9 cellular contexts compared by ENCODE assay signal in genomic region chr4:10019521-10020051, GRCh38. TPM values are rescaled to one million over a fixed set of nuclear protein-coding genes. Genes with fewer than 3 reads are reported as not detected.
DNase-seq lines count a peak whose midpoint lies in the region; ATAC-seq, FAIRE-seq and TF ChIP-seq lines count a peak whose summit lies in the region.
"Had no signal": no experiment of that assay in that cellular context is flagged by ENCODE, and none has a peak within 500 bp of the region (broad histone marks: within the 10 kb centered on the region; RNA-seq: fewer than 3 reads in every experiment).

No MANE protein-coding gene starts in this region.

- 57 to 75% (median 70%) methylated on average over 3 to 9 of the region's 9 CpGs for WGBS in adrenal gland, 4 donors

- intact Hi-C loops in adrenal gland (cut with DNase I), result loop anchor here (5.0 to 10.0 kb wide), 6 partner anchors 43 to 325 kb away; no protein-coding TSS in a partner anchor

- no peaks in the 10 kb centered on the region for H4K20me1 ChIP-seq in keratinocyte (ENCODE audit: control insufficient read depth, extremely low read depth, insufficient read depth, low read length)

- DNase-seq in DMS79 treated with DMSO at 0.1 percent for 48 hours (lab: John Stamatoyannopoulos, UW), result peak; percentile 5
- no peak for DNase-seq in DMS79 (lab: John Stamatoyannopoulos, UW)
- DNase-seq in adrenal gland, result peak in 4 of 7 donors; percentile 31 to 41 (median 38)
- DNase-seq in keratinocyte (ENCODE audit: low read depth, low spot score), result no peak
- DNase-seq in iPS-NIHi11 (ENCODE audit: low spot score), result no peak
- DNase-seq in stimulated activated CD4-positive, alpha-beta T cell treated with anti-CD3 and anti-CD28 coated beads, Interleukin-12 subunit alpha, Interleukin-12 subunit beta, amount 100 ng/mL, for 4 hours, result no peak

- H3K4me2 ChIP-seq in keratinocyte (ENCODE audit: control insufficient read depth, extremely low read depth, insufficient read depth, low read depth, low read length), result peak overlapping the region; percentile 96

- peak overlapping the region; percentile 84 for H3K9ac ChIP-seq in keratinocyte (ENCODE audit: control insufficient read depth, extremely low read depth, insufficient read depth, low read length)
- peak overlapping the region in 4 of 5 donors; percentile 63 to 75 (median 67) for H3K9ac ChIP-seq in subcutaneous abdominal adipose tissue (ENCODE audit: low read length in 5 of 5)

- no peaks in the 10 kb centered on the region for H3K36me3 ChIP-seq in adrenal gland (replicated peaks in 1 of 2)
- peaks cover 2 to 29% of the 10 kb centered on the region in 2 experiments for H3K36me3 ChIP-seq in keratinocyte (ENCODE audit: control insufficient read depth in 2 of 2, extremely low read depth in 1 of 2, insufficient read depth in 2 of 2, low read length in 2 of 2)
- no peaks in the 10 kb centered on the region for H3K36me3 ChIP-seq in subcutaneous abdominal adipose tissue (ENCODE audit: control insufficient read depth in 5 of 5, insufficient read depth in 5 of 5, low read length in 5 of 5)

- peaks cover 12 to 17% of the 10 kb centered on the region in 2 donors for H3K4me1 ChIP-seq in adrenal gland (replicated peaks in 1 of 2)
- peaks cover 43% of the 10 kb centered on the region for H3K4me1 ChIP-seq in keratinocyte (ENCODE audit: control insufficient read depth, extremely low read depth, insufficient read depth, low read length)
- H3K4me1 ChIP-seq in subcutaneous abdominal adipose tissue (ENCODE audit: control insufficient read depth in 5 of 5, insufficient read depth in 5 of 5, low read length in 5 of 5), result peaks cover 2 to 65% (median 42%) of the 10 kb centered on the region in 5 donors

- no peak for FAIRE-seq in keratinocyte (lab: Jason Lieb, UNC)
- FAIRE-seq: A204.1 had no signal

- H3K4me3 ChIP-seq in adrenal gland, result peak overlapping the region in 2 of 4 donors; percentile 43 to 47
- peak overlapping the region; percentile 44 to 89 (median 77) for H3K4me3 ChIP-seq in keratinocyte (ENCODE audit: control insufficient read depth in 2 of 3, extremely low read depth in 1 of 3, insufficient read depth in 2 of 3, low read depth in 1 of 3, low read length in 3 of 3)
- H3K4me3 ChIP-seq in subcutaneous abdominal adipose tissue (ENCODE audit: low read depth in 1 of 5, low read length in 5 of 5), result peak overlapping the region; percentile 49 to 74 (median 69)

- no peak overlapping the region for H2AFZ ChIP-seq in keratinocyte (ENCODE audit: control insufficient read depth, low read length)

- no peak for TF ChIP-seq CTCF in adrenal gland (IDR thresholded peaks at IDR 0.05)
- TF ChIP-seq CTCF in keratinocyte (optimal IDR thresholded peaks at IDR 0.05 in 1 of 3, IDR thresholded peaks at IDR 0.05 in 1 of 3, conservative IDR thresholded peaks at IDR 0.05 in 1 of 3; ENCODE audit: extremely low read depth in 1 of 3, insufficient read depth in 2 of 3, low read length in 3 of 3), result no peak

- peaks cover 30% of the 10 kb centered on the region for H3K79me2 ChIP-seq in keratinocyte (ENCODE audit: control insufficient read depth, insufficient read depth, low read length)

- H3K27ac ChIP-seq in adrenal gland (peak overlapping the region; percentile 47 to 95 (median 87)), keratinocyte (ENCODE audit: control insufficient read depth, insufficient read depth, low read length) (peak overlapping the region; percentile 89), subcutaneous abdominal adipose tissue (ENCODE audit: low read depth, low read length) (peak overlapping the region; percentile 84)

- no peak for ATAC-seq in GM21423 (IDR thresholded peaks at IDR 0.05; ENCODE audit: unreplicated experiment)

- no peaks in the 10 kb centered on the region for H3K9me3 ChIP-seq in adrenal gland (replicated peaks in 1 of 3)
- H3K9me3 ChIP-seq in keratinocyte (ENCODE audit: control insufficient read depth, low read depth, low read length), result no peaks in the 10 kb centered on the region
- no peaks in the 10 kb centered on the region for H3K9me3 ChIP-seq in subcutaneous abdominal adipose tissue (ENCODE audit: control insufficient read depth in 5 of 5, low read length in 5 of 5)

- dilution Hi-C loops in keratinocyte (cut with MboI; ENCODE audit: extremely low pct_ligation_motif_present, low sequenced_read_pairs), result no loop called here

- TF ChIP-seq POLR2A in adrenal gland (IDR thresholded peaks at IDR 0.05), result no peak

- no peaks in the 10 kb centered on the region for H3K9me1 ChIP-seq in keratinocyte (ENCODE audit: control insufficient read depth, extremely low read depth, insufficient read depth, low read length)

- H3K27me3 ChIP-seq in adrenal gland (no peaks in the 10 kb centered on the region), keratinocyte (ENCODE audit: control insufficient read depth, extremely low read depth, insufficient read depth, low read length) (no peaks in the 10 kb centered on the region), subcutaneous abdominal adipose tissue (ENCODE audit: control insufficient read depth in 5 of 5, insufficient read depth in 4 of 5, low read length in 5 of 5) (peaks cover 0 to 4% (median 0%) of the 10 kb centered on the region in 5 donors)

RNA-seq across cellular contexts. Expression of gene SLC2A9, which starts 1.7 kb away (rescaled TPM):
- 10 to 100 TPM in 5 of 8 donors, 1 to 10 TPM in 3; 6.7 to 16.6 (median 12.8) TPM for total RNA-seq in adrenal gland
- polyA plus RNA-seq in adrenal gland (1 to 10 TPM; 1.8 to 7.8 (median 2.1) TPM), keratinocyte (37.3 to 44.3 TPM (median 43.5 TPM) in 3 replicates)
- 8.9 TPM for polyA plus RNA-seq in keratinocyte (2011; ENCODE audit: low read depth)
- 34.4 and 43.5 TPM in 2 replicates for polyA plus RNA-seq in keratinocyte (2011; cell fraction: cytosol; rRNA removed)
- polyA plus RNA-seq in keratinocyte (2011; cell fraction: nucleus; rRNA removed), result 71.8 and 91.0 TPM in 2 replicates
- 11.5 and 33.7 TPM in 2 replicates for polyA plus RNA-seq in keratinocyte (2012; ENCODE audit: low replicate concordance)
- polyA minus RNA-seq in keratinocyte, result 77.0 to 79.0 TPM (median 77.2 TPM) in 3 replicates
- polyA minus RNA-seq in keratinocyte (2011; cell fraction: cytosol; rRNA and poly(A)+ RNA removed), result 61.0 TPM
- 92.6 and 125 TPM in 2 replicates for polyA minus RNA-seq in keratinocyte (2011; cell fraction: nucleus; rRNA and poly(A)+ RNA removed)

Comparison
In these comparisons a context has a peak if more than half of its experiments do, and no peak if none do; other contexts are left out.
1. DNase-seq: peak in DMS79 treated with DMSO at 0.1 percent for 48 hours (single experiment) and adrenal gland (4 of 7); none in DMS79 (single experiment), keratinocyte (single experiment), iPS-NIHi11 (single experiment) and stimulated activated CD4-positive, alpha-beta T cell treated with anti-CD3 and anti-CD28 coated beads, Interleukin-12 subunit alpha, Interleukin-12 subunit beta, amount 100 ng/mL, for 4 hours (single experiment).
2. Peak in every context shown above with its lines, with median percentiles within 50 percentile points of each other: H3K27ac ChIP-seq.